19 cellular contexts compared by ENCODE assay signal in genomic region chr7:152072451-152072850, GRCh38.
"Had no signal": no experiment of that assay in that cellular context is flagged by ENCODE, and none has a peak within 500 bp of the region (broad histone marks: within the 10 kb centered on the region; RNA-seq: fewer than 3 reads in every experiment).

No MANE protein-coding gene starts in this region.

- H3K27ac Mint-ChIP-seq: activated CD8-positive, alpha-beta T cell treated with anti-CD3 and anti-CD28 coated beads for 36 hours; activated naive CD4-positive, alpha-beta T cell treated with anti-CD3 and anti-CD28 coated beads, Interleukin-2, amount 50 U/mL, for 24 hours; natural killer cell; stimulated activated naive CD8-positive, alpha-beta T cell treated with anti-CD3 and anti-CD28 coated beads, Interleukin-15, Interleukin-2, amounts not matched to agents 100 ng/mL and 50 ng/mL, for 24 hours; T-helper 17 cell; type B pancreatic cell had no signal

- H3K27me3 ChIP-seq: adrenal gland, body of pancreas, heart left ventricle, spleen, suprapubic skin had no signal

- H3K4me3 ChIP-seq: adrenal gland, body of pancreas, heart left ventricle, psoas muscle, spleen, suprapubic skin had no signal

- H3K4me3 Mint-ChIP-seq: activated CD8-positive, alpha-beta T cell treated with anti-CD3 and anti-CD28 coated beads for 36 hours; activated naive CD4-positive, alpha-beta T cell treated with anti-CD3 and anti-CD28 coated beads, Interleukin-2, amount 50 U/mL, for 24 hours; natural killer cell; stimulated activated naive CD8-positive, alpha-beta T cell treated with anti-CD3 and anti-CD28 coated beads, Interleukin-15, Interleukin-2, amounts not matched to agents 100 ng/mL and 50 ng/mL, for 24 hours; T-helper 17 cell; type B pancreatic cell had no signal

- H3K9me3 ChIP-seq: adrenal gland, body of pancreas, psoas muscle, suprapubic skin had no signal

- DNase-seq: activated CD4-positive, alpha-beta T cell treated with anti-CD3 and anti-CD28 coated beads for 4 hours; activated CD8-positive, alpha-beta memory T cell treated with anti-CD3 and anti-CD28 coated beads, Interleukin-2, amount 50 U/mL, for 4 hours; activated CD8-positive, alpha-beta T cell treated with anti-CD3 and anti-CD28 coated beads for 36 hours; activated effector memory CD4-positive, alpha-beta T cell treated with anti-CD3 and anti-CD28 coated beads, Interleukin-2, amount 50 U/mL, for 16 hours; activated T-cell treated with anti-CD3 and anti-CD28 coated beads, Interleukin-2, amount 50 U/mL, for 48 hours; adrenal gland; body of pancreas; cortex of kidney; effector CD4-positive, alpha-beta T cell; heart left ventricle; natural killer cell; psoas muscle; spleen; T-helper 17 cell had no signal

- H3K27ac ChIP-seq: adrenal gland, body of pancreas, heart left ventricle, psoas muscle, spleen, suprapubic skin had no signal

- H3K9me3 Mint-ChIP-seq: activated CD8-positive, alpha-beta T cell treated with anti-CD3 and anti-CD28 coated beads for 36 hours; activated naive CD4-positive, alpha-beta T cell treated with anti-CD3 and anti-CD28 coated beads, Interleukin-2, amount 50 U/mL, for 24 hours had no signal

- ATAC-seq: activated CD8-positive, alpha-beta T cell treated with anti-CD3 and anti-CD28 coated beads for 36 hours; body of pancreas; heart left ventricle; natural killer cell; psoas muscle; sciatic nerve; T-helper 17 cell had no signal

- H3K27me3 Mint-ChIP-seq: activated CD8-positive, alpha-beta T cell treated with anti-CD3 and anti-CD28 coated beads for 36 hours; activated naive CD4-positive, alpha-beta T cell treated with anti-CD3 and anti-CD28 coated beads, Interleukin-2, amount 50 U/mL, for 24 hours; stimulated activated naive CD8-positive, alpha-beta T cell treated with anti-CD3 and anti-CD28 coated beads, Interleukin-15, Interleukin-2, amounts not matched to agents 100 ng/mL and 50 ng/mL, for 24 hours; T-helper 17 cell; type B pancreatic cell had no signal

- H3K36me3 ChIP-seq: adrenal gland, heart left ventricle, suprapubic skin had no signal
